ENCODE assay signal across 8 cellular contexts in the genomic region with DNA sequence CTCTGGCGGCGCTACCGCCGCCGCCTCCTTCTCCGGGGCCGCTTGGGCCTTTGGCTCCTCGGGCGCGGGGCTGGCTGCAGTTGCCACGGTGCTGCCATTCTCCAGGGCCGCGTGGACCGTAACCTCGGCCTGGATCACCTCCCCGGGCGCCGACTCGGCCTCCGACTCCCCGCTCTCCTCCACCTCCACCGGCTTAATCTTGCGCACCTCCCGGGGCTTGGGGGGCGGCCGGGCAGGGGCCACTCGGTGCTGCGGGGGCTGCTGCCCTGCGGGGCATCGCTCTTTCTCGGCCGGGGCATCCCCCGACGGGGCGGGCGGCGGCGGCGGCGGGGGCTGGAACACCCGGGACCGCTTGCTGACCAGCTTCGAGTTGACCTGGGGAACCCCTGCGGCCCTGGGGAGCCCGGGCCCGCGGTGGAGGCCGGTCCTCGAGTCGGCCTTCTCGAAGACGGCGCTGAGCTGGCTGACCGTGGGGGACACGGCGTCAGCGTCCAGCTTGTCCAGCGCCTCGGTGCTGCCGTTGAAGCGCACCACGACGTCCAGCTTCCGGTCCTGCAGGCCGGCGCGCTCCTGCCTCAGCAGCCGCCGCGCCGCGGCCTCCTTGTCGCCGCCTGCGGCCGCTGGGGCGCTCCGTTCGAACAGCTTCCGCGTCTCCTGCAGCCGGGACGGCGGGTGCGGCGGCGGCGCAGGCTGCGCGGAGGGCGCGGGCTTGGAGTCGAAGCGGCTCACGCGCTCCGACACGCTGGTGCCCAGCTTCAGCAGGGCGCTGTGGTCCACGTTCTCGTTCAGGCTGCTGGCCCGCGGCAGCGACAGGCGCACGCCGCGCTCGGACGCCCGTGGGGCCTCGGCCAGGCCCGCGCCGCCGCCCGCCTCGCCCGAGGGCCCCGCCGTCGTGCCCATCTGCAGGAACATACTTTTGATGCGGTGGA. TPM values are rescaled to one million over a fixed set of nuclear protein-coding genes. Genes with fewer than 3 reads are reported as not detected.
DNase-seq lines count a peak whose midpoint lies in the region; ATAC-seq and TF ChIP-seq lines count a peak whose summit lies in the region.

No MANE protein-coding gene starts in this region.

- H3K27ac Mint-ChIP-seq in neural crest cell (ENCODE audit: unreplicated experiment), result no peak overlapping the region

- peak overlapping the region; percentile 89 for H3K4me3 Mint-ChIP-seq in neural crest cell

- no peaks in the 10 kb centered on the region for H3K9me3 Mint-ChIP-seq in neural crest cell

- TF ChIP-seq CTCF in fibroblast of the aortic adventitia (IDR thresholded peaks at IDR 0.05; ENCODE audit: insufficient read depth, low read length) (no peak), neural crest cell (conservative IDR thresholded peaks at IDR 0.05) (peak; percentile 33)

- H3K27me3 Mint-ChIP-seq in neural crest cell (ENCODE audit: low read depth), result no peaks in the 10 kb centered on the region

- ATAC-seq in GM18907 (IDR thresholded peaks at IDR 0.05; ENCODE audit: unreplicated experiment), result no peak
- no peak for ATAC-seq in GM18868 (IDR thresholded peaks at IDR 0.05; ENCODE audit: unreplicated experiment)

- peak; percentile 29 to 71 (median 65) for DNase-seq in NCI-H1417 (lab: John Stamatoyannopoulos, UW)
- no peak for DNase-seq in NCI-H1417 treated with DMSO at 0.1 percent for 48 hours (lab: John Stamatoyannopoulos, UW)
- DNase-seq in NCI-H526 treated with DMSO at 0.1 percent for 48 hours (lab: John Stamatoyannopoulos, UW), result peak; percentile 51
- DNase-seq in activated T-helper 1 cell treated with Interleukin-2 at 50 U/mL for 16 hours (ENCODE audit: low read depth), result peak; percentile 51
- DNase-seq in fibroblast of the aortic adventitia (ENCODE audit: low read depth), result peak; percentile 29
- peak; percentile 45 for DNase-seq in neural crest cell (ENCODE audit: low read depth, low spot score)

- peaks cover 47% of the 10 kb centered on the region for H3K4me1 Mint-ChIP-seq in neural crest cell

- H3K4me3 ChIP-seq in fibroblast of the aortic adventitia (ENCODE audit: low read depth, low read length), result peak overlapping the region; percentile 81

- H3K36me3 Mint-ChIP-seq in neural crest cell (ENCODE audit: low read depth), result no peaks in the 10 kb centered on the region

RNA-seq across cellular contexts. Expression of a gene that starts 0.8 kb away (rescaled TPM):
- 59.3 and 85.4 TPM in 2 replicates for total RNA-seq in fibroblast of the aortic adventitia (ENCODE audit: low replicate concordance)
- 67.1 and 68.8 TPM in 2 replicates for total RNA-seq in neural crest cell

RNA-seq across cellular contexts. Expression of a gene that starts 16.1 kb away (rescaled TPM):
- total RNA-seq in fibroblast of the aortic adventitia (ENCODE audit: low replicate concordance) (0.65 and 0.90 TPM in 2 replicates), neural crest cell (not detected in 2 replicates)

RNA-seq across cellular contexts. Expression of a gene that starts 19.7 kb away (rescaled TPM):
- total RNA-seq in fibroblast of the aortic adventitia (ENCODE audit: low replicate concordance) (1.6 and 5.1 TPM in 2 replicates), neural crest cell (26.1 and 28.7 TPM in 2 replicates)

RNA-seq across cellular contexts. Expression of a gene that starts 51.7 kb away (rescaled TPM):
- total RNA-seq in fibroblast of the aortic adventitia (ENCODE audit: low replicate concordance) (2,633 and 16,513 TPM in 2 replicates), neural crest cell (13.3 and 14.8 TPM in 2 replicates)

RNA-seq across cellular contexts. Expression of a gene that starts 54.5 kb away (rescaled TPM):
- total RNA-seq in fibroblast of the aortic adventitia (ENCODE audit: low replicate concordance) (13.2 and 37.8 TPM in 2 replicates), neural crest cell (21.6 and 24.6 TPM in 2 replicates)
